In the genomic region with DNA sequence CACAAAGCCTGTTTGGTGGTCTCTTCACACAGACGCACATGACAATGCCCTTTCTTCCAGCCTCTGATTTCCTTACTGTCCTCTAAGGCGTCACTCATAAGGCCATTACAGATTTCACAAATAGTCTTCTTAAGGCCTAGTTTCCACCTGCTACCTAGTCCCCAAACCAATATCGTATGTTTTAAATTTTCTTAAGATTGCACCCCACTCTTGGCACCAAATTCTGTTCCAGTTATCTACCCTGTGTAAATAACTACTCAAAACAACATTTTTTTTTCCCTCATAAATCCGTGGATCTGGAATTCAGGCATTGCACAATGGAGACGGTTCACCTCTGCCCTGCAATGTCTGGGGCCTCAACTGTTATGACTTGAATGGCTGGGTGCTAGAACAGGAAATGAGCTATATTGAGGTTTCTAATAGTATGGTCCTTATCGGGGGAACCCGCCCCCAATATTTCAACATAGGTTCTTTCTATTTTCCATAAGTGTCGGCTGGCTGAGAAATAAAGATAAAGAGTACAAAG, we compare ENCODE assay signal across 29 cellular contexts. TPM values are rescaled to one million over a fixed set of nuclear protein-coding genes. Genes with fewer than 3 reads are reported as not detected.
"Had no signal": no experiment of that assay in that cellular context is flagged by ENCODE, and none has a peak within 500 bp of the region (broad histone marks: within the 10 kb centered on the region; RNA-seq: fewer than 3 reads in every experiment).

No MANE protein-coding gene starts in this region.

- ATAC-seq: naive thymus-derived CD8-positive, alpha-beta T cell; natural killer cell treated with Interleukin-12 subunit alpha and Interleukin-12 subunit beta and Interleukin-15 and Interleukin-18, amount 100 ng/mL, for 72 hours; psoas muscle; right cardiac atrium; right lobe of liver; stimulated activated effector memory CD8-positive, alpha-beta T cell treated with anti-CD3 and anti-CD28 coated beads, Interleukin-12 subunit alpha, Interleukin-12 subunit beta, amount 100 ng/mL, for 72 hours; stimulated activated naive B cell treated with anti-CD40 and anti-IgM and Interleukin-4, amounts not matched to agents 10 μg/mL and 1 μg/mL and 100 μg/mL, for 72 hours; upper lobe of right lung had no signal

- H3K4me3 Mint-ChIP-seq: naive thymus-derived CD8-positive, alpha-beta T cell; natural killer cell treated with Interleukin-12 subunit alpha and Interleukin-12 subunit beta and Interleukin-15 and Interleukin-18, amount 100 ng/mL, for 72 hours; nephron progenitor cell; neural progenitor cell; stimulated activated effector memory CD8-positive, alpha-beta T cell treated with anti-CD3 and anti-CD28 coated beads, Interleukin-12 subunit alpha, Interleukin-12 subunit beta, amount 100 ng/mL, for 72 hours; stimulated activated naive B cell treated with anti-CD40 and anti-IgM and Interleukin-4, amounts not matched to agents 10 μg/mL and 1 μg/mL and 100 μg/mL, for 72 hours; stimulated activated naive CD8-positive, alpha-beta T cell treated with anti-CD3 and anti-CD28 coated beads, Interleukin-15, Interleukin-2, amounts not matched to agents 100 ng/mL and 50 ng/mL, for 24 hours; type B pancreatic cell had no signal

- H3K79me2 ChIP-seq: parathyroid adenoma had no signal

- H3K27me3 Mint-ChIP-seq: progenitor cell of endocrine pancreas; stimulated activated naive B cell treated with anti-CD40 and anti-IgM and Interleukin-4, amounts not matched to agents 10 μg/mL and 1 μg/mL and 100 μg/mL, for 72 hours; stimulated activated naive CD8-positive, alpha-beta T cell treated with anti-CD3 and anti-CD28 coated beads, Interleukin-15, Interleukin-2, amounts not matched to agents 100 ng/mL and 50 ng/mL, for 24 hours; type B pancreatic cell had no signal

- FAIRE-seq: small intestine had no signal

- H3K36me3 ChIP-seq: neural progenitor cell, ovary, right lobe of liver, sigmoid colon, stomach, thoracic aorta, thyroid gland, tibial nerve, upper lobe of right lung, uterus had no signal

- H3K4me1 ChIP-seq: neural progenitor cell, parathyroid adenoma, psoas muscle, right lobe of liver, sigmoid colon, stomach, thyroid gland, tibial nerve, upper lobe of right lung, uterus had no signal

- H3K4me1 Mint-ChIP-seq: naive thymus-derived CD8-positive, alpha-beta T cell; nephron progenitor cell; neural progenitor cell; stimulated activated effector memory CD8-positive, alpha-beta T cell treated with anti-CD3 and anti-CD28 coated beads, Interleukin-12 subunit alpha, Interleukin-12 subunit beta, amount 100 ng/mL, for 72 hours; stimulated activated naive B cell treated with anti-CD40 and anti-IgM and Interleukin-4, amounts not matched to agents 10 μg/mL and 1 μg/mL and 100 μg/mL, for 72 hours had no signal

- H3K9me3 Mint-ChIP-seq: natural killer cell treated with Interleukin-12 subunit alpha and Interleukin-12 subunit beta and Interleukin-15 and Interleukin-18, amount 100 ng/mL, for 72 hours; nephron progenitor cell; neural progenitor cell; stimulated activated effector memory CD8-positive, alpha-beta T cell treated with anti-CD3 and anti-CD28 coated beads, Interleukin-12 subunit alpha, Interleukin-12 subunit beta, amount 100 ng/mL, for 72 hours; stimulated activated naive CD8-positive, alpha-beta T cell treated with anti-CD3 and anti-CD28 coated beads, Interleukin-15, Interleukin-2, amounts not matched to agents 100 ng/mL and 50 ng/mL, for 24 hours had no signal

- H3K4me3 ChIP-seq: neural progenitor cell, ovary, psoas muscle, right lobe of liver, sigmoid colon, stomach, thoracic aorta, thyroid gland, tibial nerve, upper lobe of right lung, uterus had no signal

- H2AFZ ChIP-seq: neural progenitor cell, parathyroid adenoma had no signal

- H3K9me3 ChIP-seq: ovary, psoas muscle, right lobe of liver, thyroid gland, upper lobe of right lung, uterus had no signal

- H3K4me2 ChIP-seq: neural progenitor cell had no signal

- DNase-seq: naive thymus-derived CD8-positive, alpha-beta T cell; nephron progenitor cell; occipital lobe; ovary; posterior cingulate gyrus; psoas muscle; right cardiac atrium; right lobe of liver; sigmoid colon; stimulated activated CD4-positive, alpha-beta T cell treated with anti-CD3 and anti-CD28 coated beads, Interleukin-15, amount 100 ng/mL, for 24 hours; stimulated activated CD4-positive, alpha-beta T cell treated with anti-CD3 and anti-CD28 coated beads, Interleukin-2, amount 100 ng/mL, for 24 hours; stimulated activated CD4-positive, alpha-beta T cell treated with anti-CD3 and anti-CD28 coated beads, Interleukin-2, amount 100 ng/mL, for 48 hours; stimulated activated CD4-positive, alpha-beta T cell treated with anti-CD3 and anti-CD28 coated beads, Interleukin-4, amount 100 ng/mL, for 24 hours; stimulated activated naive B cell treated with anti-CD40 and anti-IgM and Interleukin-4, amounts not matched to agents 10 μg/mL and 1 μg/mL and 100 μg/mL, for 72 hours; stimulated activated naive CD4-positive, alpha-beta T cell treated with Interleukin-2 at 50 U/mL for 16 hours; stomach; thyroid gland; upper lobe of right lung; uterus had no signal

- H3K27me3 ChIP-seq: neural progenitor cell, ovary, right lobe of liver, sigmoid colon, stomach, thyroid gland, tibial nerve, upper lobe of right lung, uterus had no signal

- H3K27ac ChIP-seq: neural progenitor cell, ovary, parathyroid adenoma, psoas muscle, right lobe of liver, sigmoid colon, stomach, thoracic aorta, thyroid gland, tibial nerve, upper lobe of right lung, uterus had no signal

- H3K36me3 Mint-ChIP-seq: naive thymus-derived CD8-positive, alpha-beta T cell; natural killer cell treated with Interleukin-12 subunit alpha and Interleukin-12 subunit beta and Interleukin-15 and Interleukin-18, amount 100 ng/mL, for 72 hours; neural progenitor cell; stimulated activated effector memory CD8-positive, alpha-beta T cell treated with anti-CD3 and anti-CD28 coated beads, Interleukin-12 subunit alpha, Interleukin-12 subunit beta, amount 100 ng/mL, for 72 hours; stimulated activated naive B cell treated with anti-CD40 and anti-IgM and Interleukin-4, amounts not matched to agents 10 μg/mL and 1 μg/mL and 100 μg/mL, for 72 hours; type B pancreatic cell had no signal

- H3K27ac Mint-ChIP-seq: natural killer cell treated with Interleukin-12 subunit alpha and Interleukin-12 subunit beta and Interleukin-15 and Interleukin-18, amount 100 ng/mL, for 72 hours; nephron progenitor cell; neural progenitor cell; progenitor cell of endocrine pancreas; stimulated activated effector memory CD8-positive, alpha-beta T cell treated with anti-CD3 and anti-CD28 coated beads, Interleukin-12 subunit alpha, Interleukin-12 subunit beta, amount 100 ng/mL, for 72 hours; stimulated activated naive B cell treated with anti-CD40 and anti-IgM and Interleukin-4, amounts not matched to agents 10 μg/mL and 1 μg/mL and 100 μg/mL, for 72 hours; stimulated activated naive CD8-positive, alpha-beta T cell treated with anti-CD3 and anti-CD28 coated beads, Interleukin-15, Interleukin-2, amounts not matched to agents 100 ng/mL and 50 ng/mL, for 24 hours; type B pancreatic cell had no signal

- H3K9ac ChIP-seq: neural progenitor cell, parathyroid adenoma had no signal

RNA-seq across cellular contexts. Expression of a gene that starts 36.9 kb away (rescaled TPM):
- total RNA-seq: naive thymus-derived CD8-positive, alpha-beta T cell; natural killer cell treated with Interleukin-12 subunit alpha and Interleukin-12 subunit beta and Interleukin-15 and Interleukin-18, amount 100 ng/mL, for 72 hours; right lobe of liver had no signal
- polyA plus RNA-seq: naive thymus-derived CD8-positive, alpha-beta T cell had no signal
